8 cellular contexts compared by ENCODE assay signal in genomic region chr14:45253754-45254300, GRCh38. TPM values are rescaled to one million over a fixed set of nuclear protein-coding genes. Genes with fewer than 3 reads are reported as not detected.
DNase-seq lines count a peak whose midpoint lies in the region; ATAC-seq and TF ChIP-seq lines count a peak whose summit lies in the region.

No MANE protein-coding gene starts in this region.

- TF ChIP-seq CTCF in WI38 (IDR thresholded peaks at IDR 0.05; ENCODE audit: low read depth, low read length) (no peak), fibroblast of mammary gland (conservative IDR thresholded peaks at IDR 0.05; ENCODE audit: control insufficient read depth, insufficient read depth, low read depth, low read length) (no peak), neutrophil (IDR thresholded peaks at IDR 0.05) (no peak)

- H3K4me1 ChIP-seq in neutrophil (ENCODE audit: control insufficient read depth in 1 of 2, insufficient read depth in 1 of 2, low read depth in 1 of 2, low read length in 1 of 2): peaks cover 56 to 60% of the 10 kb centered on the region in 2 experiments

- DNase-seq in activated CD4-positive, alpha-beta T cell treated with anti-CD3 and anti-CD28 coated beads, Interleukin-2, amount 10 ng/mL, durations not matched to agents 7 days and 5 days: peak; percentile 9
- DNase-seq in activated CD4-positive, alpha-beta T cell treated with anti-CD3 and anti-CD28 coated beads, Interleukin-2, amount 50 U/mL, for 1 hour: no peak
- DNase-seq in fibroblast of mammary gland (ENCODE audit: low read depth): peak; percentile 48
- no peak for DNase-seq in NCI-H1694 (lab: John Stamatoyannopoulos, UW)
- DNase-seq in NCI-H146 (lab: John Stamatoyannopoulos, UW): no peak

- ATAC-seq in HG02885 (IDR thresholded peaks at IDR 0.05; ENCODE audit: poor library complexity, unreplicated experiment): no peak

- CTCF ChIA-PET in activated CD4-positive, alpha-beta T cell treated with anti-CD3 and anti-CD28 coated beads, Interleukin-2, amount 10 ng/mL, durations not matched to agents 7 days and 5 days (lab: Charles Lee): interaction anchor here (0.5 to 2.8 kb wide), 11 partner anchors 8 to 442 kb away, joined by 3 to 14 read pairs (median 3); no protein-coding TSS in a partner anchor

- H3K4me3 ChIP-seq in WI38 (ENCODE audit: low read depth, low read length): peak overlapping the region; percentile 63
- H3K4me3 ChIP-seq in fibroblast of mammary gland (ENCODE audit: control insufficient read depth, low read depth, low read length): peak overlapping the region; percentile 85
- H3K4me3 ChIP-seq in neutrophil (ENCODE audit: low read depth in 1 of 2, low read length in 1 of 2): peak overlapping the region; percentile 77 to 93

- peaks cover 5% of the 10 kb centered on the region for H3K9me3 ChIP-seq in neutrophil

- peaks cover 20% of the 10 kb centered on the region for H3K9me3 Mint-ChIP-seq in activated CD4-positive, alpha-beta T cell treated with anti-CD3 and anti-CD28 coated beads, Interleukin-2, amount 10 ng/mL, durations not matched to agents 7 days and 5 days

- peaks cover 9% of the 10 kb centered on the region for H3K27me3 Mint-ChIP-seq in activated CD4-positive, alpha-beta T cell treated with anti-CD3 and anti-CD28 coated beads, Interleukin-2, amount 10 ng/mL, durations not matched to agents 7 days and 5 days

- H3K36me3 ChIP-seq in neutrophil: no peaks in the 10 kb centered on the region

- peak overlapping the region; percentile 88 for H3K27ac ChIP-seq in neutrophil

- POLR2A ChIA-PET in activated CD4-positive, alpha-beta T cell treated with anti-CD3 and anti-CD28 coated beads, Interleukin-2, amount 10 ng/mL, durations not matched to agents 7 days and 5 days (lab: Charles Lee): no interaction called here

- peaks cover 28% of the 10 kb centered on the region for H3K4me1 Mint-ChIP-seq in activated CD4-positive, alpha-beta T cell treated with anti-CD3 and anti-CD28 coated beads, Interleukin-2, amount 10 ng/mL, durations not matched to agents 7 days and 5 days

- peak overlapping the region; percentile 98 for H3K27ac Mint-ChIP-seq in activated CD4-positive, alpha-beta T cell treated with anti-CD3 and anti-CD28 coated beads, Interleukin-2, amount 10 ng/mL, durations not matched to agents 7 days and 5 days

- peaks cover 24% of the 10 kb centered on the region for H3K36me3 Mint-ChIP-seq in activated CD4-positive, alpha-beta T cell treated with anti-CD3 and anti-CD28 coated beads, Interleukin-2, amount 10 ng/mL, durations not matched to agents 7 days and 5 days (ENCODE audit: low read depth)

- no peaks in the 10 kb centered on the region for H3K27me3 ChIP-seq in neutrophil

- peak overlapping the region; percentile 87 for H3K4me3 Mint-ChIP-seq in activated CD4-positive, alpha-beta T cell treated with anti-CD3 and anti-CD28 coated beads, Interleukin-2, amount 10 ng/mL, durations not matched to agents 7 days and 5 days

RNA-seq across cellular contexts. Expression of gene MIS18BP1, which starts 0.8 kb away (rescaled TPM):
- 10 to 100 TPM; 81.9 to 90.6 TPM for total RNA-seq in activated CD4-positive, alpha-beta T cell treated with anti-CD3 and anti-CD28 coated beads, Interleukin-2, amount 10 ng/mL, durations not matched to agents 7 days and 5 days

Comparison
In these comparisons a context has a peak if more than half of its experiments do, and no peak if none do; other contexts are left out.
1. DNase-seq: peak in activated CD4-positive, alpha-beta T cell treated with anti-CD3 and anti-CD28 coated beads, Interleukin-2, amount 10 ng/mL, durations not matched to agents 7 days and 5 days (single experiment) and fibroblast of mammary gland (single experiment); none in activated CD4-positive, alpha-beta T cell treated with anti-CD3 and anti-CD28 coated beads, Interleukin-2, amount 50 U/mL, for 1 hour (single experiment), NCI-H1694 (single experiment) and NCI-H146 (single experiment).
2. Peak in every context shown above with its lines, with median percentiles within 50 percentile points of each other: H3K4me3 ChIP-seq.